1 cellular context compared by ENCODE assay signal in genomic region chr12:24244231-24244630, GRCh38.
TF ChIP-seq lines count a peak whose summit lies in the region.

No MANE protein-coding gene starts in this region.

TF ChIP-seq in WTC11, 78 proteins besides CTCF, POLR2A, EP300 and RAD21 (continued from another document):
- TF ChIP-seq ARID4B (CRISPR knock-in tag; IDR thresholded peaks at IDR 0.05; ENCODE audit: borderline replicate concordance), result no peak
